26 cellular contexts compared by ENCODE assay signal in genomic region chr1:3241236-3241550, GRCh38.
"Had no signal": no experiment of that assay in that cellular context is flagged by ENCODE, and none has a peak within 500 bp of the region (broad histone marks: within the 10 kb centered on the region; RNA-seq: fewer than 3 reads in every experiment).

No MANE protein-coding gene starts in this region.

- H3K27me3 Mint-ChIP-seq: effector memory CD8-positive, alpha-beta T cell; memory B cell had no signal

- H3K4me3 Mint-ChIP-seq: activated CD4-positive, alpha-beta memory T cell treated with anti-CD3 and anti-CD28 coated beads for 36 hours; activated naive CD4-positive, alpha-beta T cell treated with anti-CD3 and anti-CD28 coated beads for 36 hours; activated T-cell treated with anti-CD3 and anti-CD28 coated beads, Interleukin-2, amount 50 U/mL, for 72 hours; brain; effector memory CD8-positive, alpha-beta T cell; immature natural killer cell; memory B cell; nephron progenitor cell had no signal

- H3K27ac ChIP-seq: dorsolateral prefrontal cortex, hepatocyte, left ventricle myocardium inferior, right lobe of liver, SK-N-MC, transverse colon had no signal

- H3K4me3 ChIP-seq: dorsolateral prefrontal cortex, hepatocyte, left ventricle myocardium inferior, right lobe of liver, SK-N-MC, smooth muscle cell, transverse colon had no signal

- H3K4me2 ChIP-seq: hepatocyte, smooth muscle cell had no signal

- H3K4me1 Mint-ChIP-seq: immature natural killer cell, memory B cell had no signal

- H3K27ac Mint-ChIP-seq: activated CD4-positive, alpha-beta memory T cell treated with anti-CD3 and anti-CD28 coated beads for 36 hours; activated naive CD4-positive, alpha-beta T cell treated with anti-CD3 and anti-CD28 coated beads for 36 hours; activated T-cell treated with anti-CD3 and anti-CD28 coated beads, Interleukin-2, amount 50 U/mL, for 72 hours; brain; effector memory CD8-positive, alpha-beta T cell; immature natural killer cell; memory B cell; nephron progenitor cell had no signal

- H3K9me3 Mint-ChIP-seq: activated CD4-positive, alpha-beta memory T cell treated with anti-CD3 and anti-CD28 coated beads for 36 hours; activated naive CD4-positive, alpha-beta T cell treated with anti-CD3 and anti-CD28 coated beads for 36 hours; activated T-cell treated with anti-CD3 and anti-CD28 coated beads, Interleukin-2, amount 50 U/mL, for 72 hours; effector memory CD8-positive, alpha-beta T cell; immature natural killer cell; memory B cell had no signal

- DNase-seq: activated CD4-positive, alpha-beta memory T cell treated with anti-CD3 and anti-CD28 coated beads for 36 hours; activated CD4-positive, alpha-beta T cell treated with anti-CD3 and anti-CD28 coated beads for 48 hours; activated effector memory CD4-positive, alpha-beta T cell treated with Interleukin-2 at 50 U/mL for 16 hours; activated naive CD4-positive, alpha-beta T cell treated with anti-CD3 and anti-CD28 coated beads for 36 hours; activated T-cell treated with anti-CD3 and anti-CD28 coated beads, Interleukin-2, amount 50 U/mL, for 72 hours; dorsolateral prefrontal cortex; effector memory CD8-positive, alpha-beta T cell; foreskin melanocyte; glutamatergic neuron; immature natural killer cell; kidney glomerular epithelial cell; left ventricle myocardium inferior; nephron progenitor cell; posterior cingulate gyrus; right lobe of liver; stimulated activated CD4-positive, alpha-beta T cell treated with anti-CD3 and anti-CD28 coated beads, Interleukin-15, amount 100 ng/mL, for 24 hours; stimulated activated CD8-positive, alpha-beta memory T cell treated with anti-CD3 and anti-CD28 coated beads, Interleukin-4, amount 100 ng/mL, for 48 hours; stimulated activated naive CD4-positive, alpha-beta T cell; T-helper 2 cell; transverse colon had no signal

- H3K27me3 ChIP-seq: hepatocyte, right lobe of liver had no signal

- H3K4me1 ChIP-seq: right lobe of liver, transverse colon had no signal

- ATAC-seq: activated T-cell treated with anti-CD3 and anti-CD28 coated beads, Interleukin-2, amount 50 U/mL, for 72 hours; effector memory CD8-positive, alpha-beta T cell; esophagus mucosa; right lobe of liver had no signal

- H2AFZ ChIP-seq: hepatocyte had no signal

- H3K36me3 ChIP-seq: left ventricle myocardium inferior, right lobe of liver, transverse colon had no signal

- H3K36me3 Mint-ChIP-seq: activated CD4-positive, alpha-beta memory T cell treated with anti-CD3 and anti-CD28 coated beads for 36 hours; brain; immature natural killer cell had no signal

- H3K79me2 ChIP-seq: hepatocyte had no signal

- H3K9me3 ChIP-seq: right lobe of liver, transverse colon had no signal
